8 cellular contexts compared by ENCODE assay signal in the genomic region with DNA sequence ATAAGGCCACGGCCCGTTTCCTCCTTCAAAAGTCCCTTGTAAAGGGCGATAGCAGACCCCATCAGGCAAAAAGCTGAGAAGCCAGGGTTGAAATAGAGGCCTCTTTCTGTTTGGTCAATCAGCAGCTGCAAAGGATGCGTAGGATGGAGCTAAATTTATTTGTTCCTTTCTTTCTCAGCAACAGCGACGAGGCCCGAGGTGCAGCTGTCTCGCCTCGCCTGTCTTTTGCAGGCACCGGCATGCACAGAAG. TPM values are rescaled to one million over a fixed set of nuclear protein-coding genes. Genes with fewer than 3 reads are reported as not detected.
DNase-seq lines count a peak whose midpoint lies in the region; ATAC-seq, FAIRE-seq and TF ChIP-seq lines count a peak whose summit lies in the region.

No MANE protein-coding gene starts in this region.

- DNase-seq in activated T-cell treated with anti-CD3 and anti-CD28 coated beads, Interleukin-2, amount 50 U/mL, for 24 hours = no peak
- no peak for DNase-seq in activated T-cell treated with anti-CD3 and anti-CD28 coated beads, Interleukin-2, amount 50 U/mL, for 1 hour
- DNase-seq in OCI-LY7 (ENCODE audit: low spot score) (peak; percentile 87), left lung (no peak), lower leg skin (ENCODE audit: low spot score in 2 of 2) (no peak), HTR-8/SVneo (ENCODE audit: insufficient read length, low spot score) (no peak), DMS 273 (lab: John Stamatoyannopoulos, UW; ENCODE audit: unreplicated experiment) (no peak)

- peaks cover 42% of the 10 kb centered on the region for H3K4me1 Mint-ChIP-seq in activated T-cell treated with anti-CD3 and anti-CD28 coated beads, Interleukin-2, amount 50 U/mL, for 24 hours (ENCODE audit: low read depth)

- H4K20me1 ChIP-seq in OCI-LY7 (ENCODE audit: insufficient read depth, low read length) = no peaks in the 10 kb centered on the region

- H3K36me3 Mint-ChIP-seq in activated T-cell treated with anti-CD3 and anti-CD28 coated beads, Interleukin-2, amount 50 U/mL, for 24 hours (ENCODE audit: low read depth) = peaks cover 1% of the 10 kb centered on the region

- TF ChIP-seq CTCF in OCI-LY7 (conservative IDR thresholded peaks at IDR 0.05; ENCODE audit: low read length) = no peak
- TF ChIP-seq CTCF in left lung (IDR thresholded peaks at IDR 0.05) = no peak
- TF ChIP-seq CTCF in lower leg skin (IDR thresholded peaks at IDR 0.05) = no peak

- CTCF ChIA-PET in OCI-LY7 (lab: Charles Lee; ENCODE audit: unreplicated experiment) = no interaction called here

- peaks cover 39% of the 10 kb centered on the region for H3K4me1 ChIP-seq in OCI-LY7 (ENCODE audit: insufficient read depth, low read length, poor library complexity, severe bottlenecking)
- H3K4me1 ChIP-seq in left lung = peaks cover 0 to 41% of the 10 kb centered on the region in 2 donors

- no peaks in the 10 kb centered on the region for H3K27me3 Mint-ChIP-seq in activated T-cell treated with anti-CD3 and anti-CD28 coated beads, Interleukin-2, amount 50 U/mL, for 24 hours

- POLR2A ChIA-PET in OCI-LY7 (lab: Charles Lee) = interaction anchor here (0.7 to 2.3 kb wide), 5 partner anchors 13 to 420 kb away, joined by 3 to 11 read pairs (median 4); no protein-coding TSS in a partner anchor

- H3K9me2 ChIP-seq in OCI-LY7 (ENCODE audit: insufficient read depth, low read length) = no peaks in the 10 kb centered on the region

- no peaks in the 10 kb centered on the region for H3K27me3 ChIP-seq in left lung

- H3K9me3 ChIP-seq in OCI-LY7 (ENCODE audit: low read length) = peaks cover 12% of the 10 kb centered on the region; the same call in 1 of the 2 replicates
- peaks cover 0 to 8% of the 10 kb centered on the region in 2 donors for H3K9me3 ChIP-seq in left lung

- no peak for TF ChIP-seq POLR2A in lower leg skin (IDR thresholded peaks at IDR 0.05)

- no peaks in the 10 kb centered on the region for H3K79me2 ChIP-seq in OCI-LY7 (ENCODE audit: insufficient read depth, low read depth, low read length)

- H3K9me3 Mint-ChIP-seq in activated T-cell treated with anti-CD3 and anti-CD28 coated beads, Interleukin-2, amount 50 U/mL, for 24 hours = peaks cover 5% of the 10 kb centered on the region

- peak overlapping the region; percentile 73 for H3K4me3 Mint-ChIP-seq in activated T-cell treated with anti-CD3 and anti-CD28 coated beads, Interleukin-2, amount 50 U/mL, for 24 hours

- BruUV-seq in OCI-LY7 (replicated peaks; lab: Mats Ljungman, UMichigan) = no TSS peak

- H2AFZ ChIP-seq in OCI-LY7 (ENCODE audit: low read length) = peak overlapping the region; percentile 84

- peak overlapping the region; percentile 96 for H3K27ac ChIP-seq in OCI-LY7 (ENCODE audit: low read depth, low read length, poor library complexity, severe bottlenecking)
- peak overlapping the region; percentile 58 to 96 for H3K27ac ChIP-seq in left lung

- H3K4me3 ChIP-seq in OCI-LY7 (ENCODE audit: low read depth, low read length, poor library complexity, severe bottlenecking) (peak overlapping the region; percentile 59), left lung (peak overlapping the region in 1 of 2 donors; percentile 19), lower leg skin (ENCODE audit: low read depth, poor library complexity, severe bottlenecking) (no peak overlapping the region)

- H3K36me3 ChIP-seq in OCI-LY7 (ENCODE audit: insufficient read depth, low read length) (no peaks in the 10 kb centered on the region), left lung (no peaks in the 10 kb centered on the region)

- 25 to 27% methylated on average over 10 of the region's 10 CpGs for WGBS in lower leg skin, 2 donors

- H3K4me2 ChIP-seq in OCI-LY7 (ENCODE audit: low read length) = peak overlapping the region; percentile 91

- H3K27ac Mint-ChIP-seq in activated T-cell treated with anti-CD3 and anti-CD28 coated beads, Interleukin-2, amount 50 U/mL, for 24 hours = peak overlapping the region; percentile 94

- intact Hi-C loops in OCI-LY7 (cut with micrococcal nuclease; ENCODE audit: unreplicated experiment) = loop anchor here (2.0 kb wide), 2 partner anchors 282 to 302 kb away; a partner anchor contains a TSS
- intact Hi-C loops in left lung (cut with DNase I) = no loop called here
- intact Hi-C loops in lower leg skin (cut with DNase I; ENCODE audit: low total_unique reads) = loop anchor here (10.0 kb wide), 1 partner anchor 576 kb away; no protein-coding TSS in a partner anchor

- FAIRE-seq in HTR-8/SVneo (lab: Jason Lieb, UNC) = no peak

- peak; percentile 60 for ATAC-seq in HG02840 (IDR thresholded peaks at IDR 0.05; ENCODE audit: low FRiP score, unreplicated experiment)
- ATAC-seq in left lung = no peak

RNA-seq across cellular contexts. Expression of a gene that starts 0.2 kb away (rescaled TPM):
- not detected in 2 replicates for total RNA-seq in OCI-LY7 (2014; rRNA removed; shearing (Covaris generic))
- total RNA-seq in OCI-LY7 (2022) = not detected in 2 replicates
- total RNA-seq in left lung = 1 to 10 TPM in 1 of 2 donors, not detected in 1; 1.5 TPM
- 1 to 10 TPM in 3 of 4 donors, not detected in 1; 2.1 to 2.5 (median 2.3) TPM for total RNA-seq in lower leg skin

Comparison
In these comparisons a context has a peak if more than half of its experiments do, and no peak if none do; other contexts are left out.
1. intact Hi-C loops: an anchor here in OCI-LY7 (2.0 kb wide) and lower leg skin (10.0 kb wide); none called in left lung.